Comparison of ENCODE assay signal across 18 cellular contexts in the genomic region with DNA sequence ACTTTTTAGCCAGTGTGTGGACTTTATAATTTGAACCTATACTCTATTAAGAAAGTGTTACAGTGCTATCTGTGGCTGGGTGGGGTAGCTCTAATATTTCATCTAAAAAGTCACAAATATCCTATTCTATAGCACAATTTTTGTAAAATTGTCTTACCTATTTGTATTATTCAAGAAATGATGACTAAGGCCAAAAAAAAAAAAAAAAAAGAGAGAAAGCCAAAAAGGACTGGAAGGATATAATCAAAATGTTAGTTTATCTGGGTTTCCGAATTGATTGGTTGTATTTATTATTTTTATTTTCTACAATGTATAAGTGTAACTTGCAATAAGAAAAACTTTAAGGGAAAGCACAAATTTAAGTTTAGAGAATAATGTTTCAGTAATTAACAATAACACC. TPM values are rescaled to one million over a fixed set of nuclear protein-coding genes. Genes with fewer than 3 reads are reported as not detected.
DNase-seq lines count a peak whose midpoint lies in the region; ATAC-seq, FAIRE-seq and TF ChIP-seq lines count a peak whose summit lies in the region.
"Had no signal": no experiment of that assay in that cellular context is flagged by ENCODE, and none has a peak within 500 bp of the region (broad histone marks: within the 10 kb centered on the region; RNA-seq: fewer than 3 reads in every experiment).

No MANE protein-coding gene starts in this region.

- H3K4me3 ChIP-seq in IMR-90 (ENCODE audit: insufficient read depth, low read depth, low read length) (no peak overlapping the region), small intestine (ENCODE audit: low read depth in 1 of 2, low read length in 2 of 2) (no peak overlapping the region), trophoblast cell (ENCODE audit: low read depth, low read length) (no peak overlapping the region)
- H3K4me3 ChIP-seq: BLaER1 treated with 17β-estradiol and CSF1 and Interleukin-3, amounts not matched to agents 10 nM and 100 nM had no signal

- no peak for TF ChIP-seq POLR2A in IMR-90 (IDR thresholded peaks at IDR 0.05; ENCODE audit: low read depth, low read length)

- no peak overlapping the region for H2BK120ac ChIP-seq in IMR-90 (ENCODE audit: low read depth, low read length)
- H2BK120ac ChIP-seq in trophoblast cell (ENCODE audit: insufficient read depth, low read length, poor library complexity), result no peak overlapping the region

- H3K27ac ChIP-seq in IMR-90 (ENCODE audit: insufficient read depth, low read length) (no peak overlapping the region), VCaP (peak overlapping the region; percentile 61), small intestine (ENCODE audit: low read depth in 1 of 2, low read length in 1 of 2) (no peak overlapping the region), trophoblast cell (ENCODE audit: low read depth, low read length) (no peak overlapping the region)
- H3K27ac ChIP-seq: 22Rv1; BLaER1 treated with 17β-estradiol and CSF1 and Interleukin-3, amounts not matched to agents 10 nM and 100 nM had no signal

- peaks cover 2 to 13% of the 10 kb centered on the region in 2 donors for H3K36me3 Mint-ChIP-seq in activated T-cell treated with anti-CD3 and anti-CD28 coated beads, Interleukin-2, amount 50 U/mL, for 72 hours (ENCODE audit: insufficient read depth in 2 of 2)

- H3K36me3 ChIP-seq in IMR-90 (ENCODE audit: control insufficient read depth, insufficient read depth, low read length) (no peaks in the 10 kb centered on the region), small intestine (ENCODE audit: control insufficient read depth in 2 of 2, insufficient read depth in 2 of 2, low read length in 2 of 2) (peaks cover 0 to 1% of the 10 kb centered on the region in 2 donors), trophoblast cell (ENCODE audit: control insufficient read depth in 1 of 2, insufficient read depth in 2 of 2, low read length in 2 of 2) (peaks cover 0 to 2% of the 10 kb centered on the region in 2 experiments)

- H3K23ac ChIP-seq in IMR-90 (ENCODE audit: low read depth, low read length), result no peak overlapping the region
- H3K23ac ChIP-seq in trophoblast cell (ENCODE audit: low read length), result no peak overlapping the region

- no peak overlapping the region for H3K56ac ChIP-seq in IMR-90 (ENCODE audit: extremely low read depth, insufficient read depth, low read length)

- CTCF ChIA-PET in IMR-90 (lab: Yijun Ruan, JAX), result no interaction called here

- no peak overlapping the region for H4K12ac ChIP-seq in trophoblast cell (ENCODE audit: low read depth, low read length)

- DNase-seq in activated T-cell treated with anti-CD3 and anti-CD28 coated beads, Interleukin-2, amount 50 U/mL, for 72 hours, result no peak
- DNase-seq in activated T-cell treated with anti-CD3 and anti-CD28 coated beads, Interleukin-2, amount 50 U/mL, for 1 hour, result no peak
- DNase-seq in IMR-90, result no peak
- no peak for DNase-seq in small intestine
- DNase-seq in trophoblast cell, result no peak
- DNase-seq: Calu3; CD8-positive, alpha-beta T cell; DMS79 treated with DMSO at 0.1 percent for 48 hours; EL; H9 had no signal

- H3K4ac ChIP-seq in IMR-90 (ENCODE audit: low read depth, low read length) (no peak overlapping the region), trophoblast cell (ENCODE audit: low read depth, low read length) (no peak overlapping the region)

- H3K27ac Mint-ChIP-seq in activated T-cell treated with anti-CD3 and anti-CD28 coated beads, Interleukin-2, amount 50 U/mL, for 72 hours, result peak overlapping the region; percentile 50
- H3K27ac Mint-ChIP-seq: CD8-positive, alpha-beta T cell; H9 had no signal

- H2BK5ac ChIP-seq in IMR-90 (ENCODE audit: low read depth, low read length, poor library complexity, severe bottlenecking) (no peak overlapping the region), trophoblast cell (ENCODE audit: low read depth, low read length, poor library complexity) (no peak overlapping the region)

- in situ Hi-C loops in IMR-90 (cut with MboI; ENCODE audit: low sequenced_read_pairs), result no loop called here

- H3K9me3 ChIP-seq in IMR-90 (ENCODE audit: control insufficient read depth, insufficient read depth, low read length) (no peaks in the 10 kb centered on the region), small intestine (ENCODE audit: control insufficient read depth, low read depth) (no peaks in the 10 kb centered on the region), trophoblast cell (ENCODE audit: insufficient read depth, low read depth, low read length) (no peaks in the 10 kb centered on the region)
- H3K9me3 ChIP-seq: BLaER1 treated with 17β-estradiol and CSF1 and Interleukin-3, amounts not matched to agents 10 nM and 100 nM had no signal

- no peaks in the 10 kb centered on the region for H4K20me1 ChIP-seq in IMR-90 (ENCODE audit: insufficient read depth, low read length)

- H2BK20ac ChIP-seq in IMR-90 (ENCODE audit: low read depth, low read length), result no peak overlapping the region

- intact Hi-C loops in IMR-90 (cut with micrococcal nuclease), result no loop called here

- peaks cover 44% of the 10 kb centered on the region for H3K4me1 Mint-ChIP-seq in activated T-cell treated with anti-CD3 and anti-CD28 coated beads, Interleukin-2, amount 50 U/mL, for 72 hours (ENCODE audit: low read depth)

- POLR2A ChIA-PET in IMR-90 (lab: Charles Lee; ENCODE audit: unreplicated experiment), result no interaction called here

- H4K91ac ChIP-seq in IMR-90 (ENCODE audit: insufficient read depth, low read depth, low read length) (no peak overlapping the region), trophoblast cell (ENCODE audit: low read depth, low read length) (no peak overlapping the region)

- H3K9ac ChIP-seq in IMR-90 (ENCODE audit: low read depth, low read length) (no peak overlapping the region), trophoblast cell (ENCODE audit: low read length) (no peak overlapping the region)
- H3K9ac ChIP-seq: BLaER1 treated with 17β-estradiol and CSF1 and Interleukin-3, amounts not matched to agents 10 nM and 100 nM had no signal

- no peaks in the 10 kb centered on the region for H3K27me3 Mint-ChIP-seq in activated T-cell treated with anti-CD3 and anti-CD28 coated beads, Interleukin-2, amount 50 U/mL, for 72 hours (ENCODE audit: low read depth)

- dilution Hi-C loops in IMR-90 (cut with HindIII; ENCODE audit: low sequenced_read_pairs, unreplicated experiment), result no loop called here

- H3K4me3 Mint-ChIP-seq in activated T-cell treated with anti-CD3 and anti-CD28 coated beads, Interleukin-2, amount 50 U/mL, for 72 hours, result no peak overlapping the region
- H3K4me3 Mint-ChIP-seq: CD8-positive, alpha-beta T cell; H9 had no signal

- 0 out of 2 replicates have a peak, but pooled peaks cover 2% of the 10 kb centered on the region for H3K4me1 ChIP-seq in IMR-90 (ENCODE audit: control insufficient read depth, insufficient read depth, low read length)
- H3K4me1 ChIP-seq in small intestine (ENCODE audit: control insufficient read depth in 2 of 2, insufficient read depth in 1 of 2, low read depth in 1 of 2, low read length in 1 of 2), result peaks cover 1 to 3% of the 10 kb centered on the region in 2 donors
- peaks cover 0 to 3% of the 10 kb centered on the region in 2 experiments for H3K4me1 ChIP-seq in trophoblast cell (ENCODE audit: control insufficient read depth in 1 of 2, insufficient read depth in 2 of 2, low read length in 2 of 2)

- no TSS peak for BruUV-seq in IMR-90 (replicated peaks; lab: Mats Ljungman, UMichigan)

- H2BK15ac ChIP-seq in IMR-90 (ENCODE audit: low read depth, low read length), result no peak overlapping the region

- H2BK12ac ChIP-seq in trophoblast cell (ENCODE audit: low read length), result no peak overlapping the region

- H3K4me2 ChIP-seq in IMR-90 (ENCODE audit: low read depth, low read length) (no peak overlapping the region), trophoblast cell (ENCODE audit: low read length) (no peak overlapping the region)
- H3K4me2 ChIP-seq: BLaER1 treated with 17β-estradiol and CSF1 and Interleukin-3, amounts not matched to agents 10 nM and 100 nM had no signal

- no peaks in the 10 kb centered on the region for H3K9me3 Mint-ChIP-seq in activated T-cell treated with anti-CD3 and anti-CD28 coated beads, Interleukin-2, amount 50 U/mL, for 72 hours
- H3K9me3 Mint-ChIP-seq: CD8-positive, alpha-beta T cell; H9 had no signal

- ATAC-seq in activated T-cell treated with anti-CD3 and anti-CD28 coated beads, Interleukin-2, amount 50 U/mL, for 72 hours (replicated peaks in 1 of 2), result no peak
- no peak for ATAC-seq in IMR-90 (ENCODE audit: low read depth)
- no peak for ATAC-seq in GM21515 (IDR thresholded peaks at IDR 0.05; ENCODE audit: unreplicated experiment)
- ATAC-seq: CD8-positive, alpha-beta T cell had no signal

- H2AFZ ChIP-seq in IMR-90 (replicated peaks; ENCODE audit: low read length, poor library complexity), result no peak overlapping the region
- H2AFZ ChIP-seq in trophoblast cell (ENCODE audit: insufficient read depth, low read length, poor library complexity), result no peak overlapping the region

- TF ChIP-seq CTCF in IMR-90 (conservative IDR thresholded peaks at IDR 0.05; ENCODE audit: low read depth, low read length), result no peak
- TF ChIP-seq CTCF in VCaP (conservative IDR thresholded peaks at IDR 0.05), result no peak

- WGBS in IMR-90 (ENCODE audit: extremely low coverage in 2 of 2, insufficient read length in 1 of 2), 2 experiments, result no CpG with 5 or more reads among the region's 1 CpG
- 91 to 99% (median 93%) methylated on average over 1 of the region's 1 CpG for WGBS in small intestine, 3 donors
- WGBS in trophoblast cell (ENCODE audit: extremely low coverage, insufficient coverage, insufficient read length), result no CpG with 5 or more reads among the region's 1 CpG

- no peaks in the 10 kb centered on the region for H3K9me1 ChIP-seq in IMR-90 (ENCODE audit: insufficient read depth, low read length)

- peak; percentile 75 for FAIRE-seq in small intestine (lab: Jason Lieb, UNC)
- FAIRE-seq: GM12891, GM18507, H1, HTR-8/SVneo had no signal

- H3K14ac ChIP-seq in IMR-90 (replicated peaks; ENCODE audit: low read depth, low read length) (no peak overlapping the region), trophoblast cell (ENCODE audit: low read length) (no peak overlapping the region)

- H2AK9ac ChIP-seq in IMR-90 (replicated peaks; ENCODE audit: low read depth, low read length, poor library complexity), result no peak overlapping the region

- no peaks in the 10 kb centered on the region for H3K27me3 ChIP-seq in IMR-90 (ENCODE audit: control insufficient read depth, insufficient read depth, low read length)
- H3K27me3 ChIP-seq in small intestine (ENCODE audit: control insufficient read depth in 2 of 2, insufficient read depth in 2 of 2, low read length in 2 of 2), result no peaks in the 10 kb centered on the region
- no peaks in the 10 kb centered on the region for H3K27me3 ChIP-seq in trophoblast cell (ENCODE audit: insufficient read depth, low read length)
- H3K27me3 ChIP-seq: BLaER1 treated with 17β-estradiol and CSF1 and Interleukin-3, amounts not matched to agents 10 nM and 100 nM had no signal

- peaks cover 22 to 33% of the 10 kb centered on the region in 2 experiments for H3K79me1 ChIP-seq in IMR-90 (ENCODE audit: low read depth in 1 of 2, low read length in 2 of 2)
- H3K79me1 ChIP-seq in trophoblast cell (ENCODE audit: low read length), result no peaks in the 10 kb centered on the region

- no peak overlapping the region for H4K5ac ChIP-seq in IMR-90 (ENCODE audit: low read depth, low read length)

- no peak overlapping the region for H2AK5ac ChIP-seq in IMR-90 (ENCODE audit: low read depth, low read length)
- H2AK5ac ChIP-seq in trophoblast cell (ENCODE audit: low read length), result no peak overlapping the region

- TF ChIP-seq RAD21 in IMR-90 (IDR thresholded peaks at IDR 0.05; ENCODE audit: low read length), result no peak

- H4K8ac ChIP-seq in IMR-90 (ENCODE audit: low read depth in 2 of 2, low read length in 2 of 2) (no peak overlapping the region), trophoblast cell (ENCODE audit: low read depth, low read length) (no peak overlapping the region)

- H3K18ac ChIP-seq in IMR-90 (ENCODE audit: low read depth, low read length), result no peak overlapping the region
- no peak overlapping the region for H3K18ac ChIP-seq in trophoblast cell (ENCODE audit: low read length)

- H3K79me2 ChIP-seq in trophoblast cell (ENCODE audit: control insufficient read depth, insufficient read depth, low read length, poor library complexity), result peaks cover under 1% of the 10 kb centered on the region

RNA-seq across cellular contexts. Expression of gene ARL6IP6, which starts 5.5 kb away (rescaled TPM):
- total RNA-seq in activated T-cell treated with anti-CD3 and anti-CD28 coated beads, Interleukin-2, amount 50 U/mL, for 72 hours, result 10 to 100 TPM; 30.6 to 41.5 TPM
- 4.1 and 11.7 TPM in 2 replicates for total RNA-seq in IMR-90 (2012; rRNA removed)
- polyA plus RNA-seq in IMR-90 (2012; rRNA removed) (11.2 and 14.7 TPM in 2 replicates), small intestine (10 to 100 TPM in 2 of 3 donors, 1 to 10 TPM in 1; 5.7 to 12.5 (median 11.3) TPM)
- polyA plus RNA-seq in IMR-90 (2012; cell fraction: cytosol; rRNA removed), result 7.7 and 9.5 TPM in 2 replicates
- 9.3 and 19.8 TPM in 2 replicates for polyA plus RNA-seq in IMR-90 (2012; cell fraction: nucleus; rRNA removed; ENCODE audit: low replicate concordance)
- polyA plus RNA-seq in trophoblast cell (2013), result 25.4 and 27.1 TPM in 2 replicates

RNA-seq across cellular contexts. Expression of gene PRPF40A, which starts 6.7 kb away (rescaled TPM):
- total RNA-seq in activated T-cell treated with anti-CD3 and anti-CD28 coated beads, Interleukin-2, amount 50 U/mL, for 72 hours, result 100 to 1,000 TPM; 122 to 127 TPM
- total RNA-seq in IMR-90 (2012; rRNA removed), result 150 and 168 TPM in 2 replicates
- 49.1 and 58.7 TPM in 2 replicates for polyA plus RNA-seq in IMR-90 (2012; rRNA removed)
- polyA plus RNA-seq in IMR-90 (2012; cell fraction: cytosol; rRNA removed), result 21.3 and 26.3 TPM in 2 replicates
- polyA plus RNA-seq in IMR-90 (2012; cell fraction: nucleus; rRNA removed; ENCODE audit: low replicate concordance), result 46.3 and 80.3 TPM in 2 replicates
- 10 to 100 TPM; 26.4 to 45.9 (median 41.1) TPM for polyA plus RNA-seq in small intestine
- 132 and 137 TPM in 2 replicates for polyA plus RNA-seq in trophoblast cell (2013)
